8 cellular contexts compared by ENCODE assay signal in genomic region chr12:75658826-75659823, GRCh38.
DNase-seq lines count a peak whose midpoint lies in the region; ATAC-seq and TF ChIP-seq lines count a peak whose summit lies in the region.

No MANE protein-coding gene starts in this region.

- H3K4me1 ChIP-seq in Panc1 (ENCODE audit: control insufficient read depth, insufficient read depth, low read length), result peaks cover 46% of the 10 kb centered on the region

- CTCF ChIA-PET in activated CD8-positive, alpha-beta memory T cell treated with anti-CD3 and anti-CD28 coated beads, Interleukin-2, amount 10 ng/mL, durations not matched to agents 7 days and 5 days (lab: Charles Lee), result interaction anchor here (1.2 to 1.6 kb wide), 2 partner anchors 29 to 372 kb away, joined by 3 to 4 read pairs; partner anchors contain the start of gene PHLDA1
- CTCF ChIA-PET in Panc1 (lab: Charles Lee), result no interaction called here

- H3K27me3 ChIP-seq in Panc1 (ENCODE audit: control insufficient read depth, insufficient read depth, low read length), result no peaks in the 10 kb centered on the region

- DNase-seq in activated CD8-positive, alpha-beta memory T cell treated with anti-CD3 and anti-CD28 coated beads, Interleukin-2, amount 10 ng/mL, durations not matched to agents 7 days and 5 days, result peak; percentile 55
- DNase-seq in activated CD8-positive, alpha-beta memory T cell treated with anti-CD3 and anti-CD28 coated beads for 24 hours, result no peak
- DNase-seq in Panc1 (ENCODE audit: low read depth, low spot score) (no peak), epithelial cell of proximal tubule (ENCODE audit: low read depth) (peak; percentile 61)
- DNase-seq in stimulated activated naive CD8-positive, alpha-beta T cell treated with anti-CD3 and anti-CD28 coated beads, Interleukin-15, amount 100 ng/mL, for 72 hours, result peak in 1 of 2 donors; percentile 17
- no peak for DNase-seq in stimulated activated naive CD4-positive, alpha-beta T cell treated with Interleukin-2 at 50 U/mL for 16 hours (lab: John Stamatoyannopoulos, UW)

- TF ChIP-seq CTCF in Panc1 (IDR thresholded peaks at IDR 0.05) (no peak), epithelial cell of proximal tubule (conservative IDR thresholded peaks at IDR 0.05; ENCODE audit: low read depth, low read length) (no peak)

- peaks cover 49% of the 10 kb centered on the region for H3K4me1 Mint-ChIP-seq in activated CD8-positive, alpha-beta memory T cell treated with anti-CD3 and anti-CD28 coated beads, Interleukin-2, amount 10 ng/mL, durations not matched to agents 7 days and 5 days
- peaks cover 13% of the 10 kb centered on the region for H3K4me1 Mint-ChIP-seq in stimulated activated naive CD8-positive, alpha-beta T cell treated with anti-CD3 and anti-CD28 coated beads, Interleukin-15, amount 100 ng/mL, for 72 hours

- peak overlapping the region; percentile 94 for H3K27ac ChIP-seq in Panc1 (ENCODE audit: low read length)

- no peaks in the 10 kb centered on the region for H3K9me3 Mint-ChIP-seq in activated CD8-positive, alpha-beta memory T cell treated with anti-CD3 and anti-CD28 coated beads, Interleukin-2, amount 10 ng/mL, durations not matched to agents 7 days and 5 days (ENCODE audit: low read depth)
- H3K9me3 Mint-ChIP-seq in stimulated activated naive CD8-positive, alpha-beta T cell treated with anti-CD3 and anti-CD28 coated beads, Interleukin-15, amount 100 ng/mL, for 72 hours, result no peaks in the 10 kb centered on the region

- peaks cover 19% of the 10 kb centered on the region for H3K36me3 Mint-ChIP-seq in activated CD8-positive, alpha-beta memory T cell treated with anti-CD3 and anti-CD28 coated beads, Interleukin-2, amount 10 ng/mL, durations not matched to agents 7 days and 5 days

- POLR2A ChIA-PET in Panc1 (lab: Charles Lee), result interaction anchor here (0.7 kb wide), 1 partner anchor 13 kb away, joined by 3 read pairs; no protein-coding TSS in a partner anchor

- peaks cover 6% of the 10 kb centered on the region for H3K27me3 Mint-ChIP-seq in activated CD8-positive, alpha-beta memory T cell treated with anti-CD3 and anti-CD28 coated beads, Interleukin-2, amount 10 ng/mL, durations not matched to agents 7 days and 5 days
- H3K27me3 Mint-ChIP-seq in stimulated activated naive CD8-positive, alpha-beta T cell treated with anti-CD3 and anti-CD28 coated beads, Interleukin-15, amount 100 ng/mL, for 72 hours, result peaks cover 2% of the 10 kb centered on the region

- H3K4me3 ChIP-seq in Panc1 (ENCODE audit: low read depth in 2 of 2, low read length in 2 of 2), result no peak overlapping the region
- no peak overlapping the region for H3K4me3 ChIP-seq in epithelial cell of proximal tubule (ENCODE audit: low read depth, low read length)

- peaks cover 12% of the 10 kb centered on the region; the same call in 1 of the 2 replicates for H3K9me3 ChIP-seq in Panc1 (ENCODE audit: control insufficient read depth, insufficient read depth, low read depth, low read length)

- BruUV-seq in Panc1 (replicated peaks; lab: Mats Ljungman, UMichigan), result no TSS peak

- H3K27ac Mint-ChIP-seq in activated CD8-positive, alpha-beta memory T cell treated with anti-CD3 and anti-CD28 coated beads, Interleukin-2, amount 10 ng/mL, durations not matched to agents 7 days and 5 days, result peak overlapping the region; percentile 61
- H3K27ac Mint-ChIP-seq in stimulated activated naive CD8-positive, alpha-beta T cell treated with anti-CD3 and anti-CD28 coated beads, Interleukin-15, amount 100 ng/mL, for 72 hours, result peak overlapping the region in 1 of 2 donors; percentile 12

- intact Hi-C loops in Panc1 (cut with micrococcal nuclease; ENCODE audit: unreplicated experiment), result no loop called here

- no peaks in the 10 kb centered on the region for H3K36me3 ChIP-seq in Panc1 (ENCODE audit: control insufficient read depth, insufficient read depth, low read length)

- in situ Hi-C loops in Panc1 (cut with HindIII; ENCODE audit: low pct_unique_long_range_greater_than_20kb, low sequenced_read_pairs), result no loop called here

- peak; percentile 82 for ATAC-seq in activated CD8-positive, alpha-beta memory T cell treated with anti-CD3 and anti-CD28 coated beads, Interleukin-2, amount 10 ng/mL, durations not matched to agents 7 days and 5 days
- ATAC-seq in Panc1 (peak; percentile 81), GM21390 (IDR thresholded peaks at IDR 0.05; ENCODE audit: unreplicated experiment) (no peak), GM18907 (IDR thresholded peaks at IDR 0.05; ENCODE audit: unreplicated experiment) (no peak)
- ATAC-seq in stimulated activated naive CD8-positive, alpha-beta T cell treated with anti-CD3 and anti-CD28 coated beads, Interleukin-15, amount 100 ng/mL, for 72 hours, result peak; percentile 75

- H3K4me3 Mint-ChIP-seq in activated CD8-positive, alpha-beta memory T cell treated with anti-CD3 and anti-CD28 coated beads, Interleukin-2, amount 10 ng/mL, durations not matched to agents 7 days and 5 days, result no peak overlapping the region
- no peak overlapping the region for H3K4me3 Mint-ChIP-seq in stimulated activated naive CD8-positive, alpha-beta T cell treated with anti-CD3 and anti-CD28 coated beads, Interleukin-15, amount 100 ng/mL, for 72 hours

Comparison
In these comparisons a context has a peak if more than half of its experiments do, and no peak if none do; other contexts are left out.
1. DNase-seq: peak in activated CD8-positive, alpha-beta memory T cell treated with anti-CD3 and anti-CD28 coated beads, Interleukin-2, amount 10 ng/mL, durations not matched to agents 7 days and 5 days (single experiment) and epithelial cell of proximal tubule (single experiment); none in activated CD8-positive, alpha-beta memory T cell treated with anti-CD3 and anti-CD28 coated beads for 24 hours (single experiment), Panc1 (single experiment) and stimulated activated naive CD4-positive, alpha-beta T cell treated with Interleukin-2 at 50 U/mL for 16 hours (single experiment).
2. ATAC-seq: peak in activated CD8-positive, alpha-beta memory T cell treated with anti-CD3 and anti-CD28 coated beads, Interleukin-2, amount 10 ng/mL, durations not matched to agents 7 days and 5 days (single experiment), Panc1 (single experiment) and stimulated activated naive CD8-positive, alpha-beta T cell treated with anti-CD3 and anti-CD28 coated beads, Interleukin-15, amount 100 ng/mL, for 72 hours (single experiment); none in GM21390 (single experiment) and GM18907 (single experiment).